ENCODE assay signal across 12 cellular contexts in the genomic region with DNA sequence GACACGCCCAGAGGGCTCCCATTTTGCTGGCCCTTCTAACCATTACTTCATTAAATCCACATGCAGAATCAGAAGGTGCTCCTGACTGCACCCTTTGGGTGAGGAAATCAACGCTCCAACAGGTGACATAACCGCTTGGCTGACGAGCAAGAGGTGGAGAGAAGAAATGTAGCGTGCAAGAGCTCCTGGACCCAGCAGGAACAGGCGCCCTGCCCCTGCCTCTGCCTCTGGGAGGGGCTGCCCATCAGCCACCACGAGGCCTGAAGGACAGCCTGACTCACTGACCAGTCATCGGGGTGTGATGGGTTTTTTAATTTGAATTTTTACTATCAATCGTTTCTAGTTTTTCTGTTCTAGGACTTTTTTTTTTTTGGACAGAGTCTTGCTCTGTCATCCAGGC.
"Had no signal": no experiment of that assay in that cellular context is flagged by ENCODE, and none has a peak within 500 bp of the region (broad histone marks: within the 10 kb centered on the region; RNA-seq: fewer than 3 reads in every experiment).

No MANE protein-coding gene starts in this region.

- H2AFZ ChIP-seq: neural progenitor cell had no signal

- H3K4me3 ChIP-seq: cardiac muscle cell, neural progenitor cell, pancreas, skin epidermis, stomach, vagina had no signal

- H3K27ac ChIP-seq: cardiac muscle cell, neural progenitor cell, pancreas, skin epidermis, stomach, vagina had no signal

- H3K4me2 ChIP-seq: neural progenitor cell had no signal

- H3K36me3 Mint-ChIP-seq: neural progenitor cell had no signal

- H3K9me3 ChIP-seq: pancreas had no signal

- DNase-seq: activated CD4-positive, alpha-beta T cell treated with anti-CD3 and anti-CD28 coated beads, Interleukin-2, amount 50 U/mL, for 4 hours; activated CD4-positive, CD25-positive, alpha-beta regulatory T cell treated with anti-CD3 and anti-CD28 coated beads, Interleukin-2, amount 50 U/mL, for 72 hours; activated T-cell treated with anti-CD3 and anti-CD28 coated beads, Interleukin-2, amount 50 U/mL, for 1 hour; hypothalamus; midbrain; pancreas; stomach had no signal

- H3K9ac ChIP-seq: neural progenitor cell had no signal

- H3K4me1 ChIP-seq: neural progenitor cell, pancreas, vagina had no signal

- ATAC-seq: pancreas had no signal

- H3K27me3 ChIP-seq: cardiac muscle cell, neural progenitor cell, pancreas, stomach, vagina had no signal

- H3K27ac Mint-ChIP-seq: neural progenitor cell; T-helper 2 cell treated with Interferon-gamma antibody and Interleukin-4, amounts not matched to agents 5 μg/mL and 100 μg/mL, for 36 hours had no signal

- H3K4me3 Mint-ChIP-seq: neural progenitor cell; T-helper 2 cell treated with Interferon-gamma antibody and Interleukin-4, amounts not matched to agents 5 μg/mL and 100 μg/mL, for 36 hours had no signal

- H3K36me3 ChIP-seq: cardiac muscle cell, neural progenitor cell, pancreas, vagina had no signal
